8 cellular contexts compared by ENCODE assay signal in genomic region chr17:4998027-4998665, GRCh38. TPM values are rescaled to one million over a fixed set of nuclear protein-coding genes. Genes with fewer than 3 reads are reported as not detected.
DNase-seq lines count a peak whose midpoint lies in the region; ATAC-seq, FAIRE-seq and TF ChIP-seq lines count a peak whose summit lies in the region.

No MANE protein-coding gene starts in this region.

- H3K79me2 ChIP-seq in MM.1S (ENCODE audit: low read length) (peaks cover 15% of the 10 kb centered on the region), HepG2 (ENCODE audit: insufficient read depth, low read length) (peaks cover 27% of the 10 kb centered on the region)

- H4K20me1 ChIP-seq in MM.1S (ENCODE audit: insufficient read depth, low read length) (no peaks in the 10 kb centered on the region), HepG2 (ENCODE audit: insufficient read depth, low read length) (no peaks in the 10 kb centered on the region)

- CTCF ChIA-PET in HepG2 (lab: Yijun Ruan, JAX; ENCODE audit: low intra/inter-chr PET ratio, low total read pairs), result no interaction called here

- ATAC-seq in GM21447 (IDR thresholded peaks at IDR 0.05; ENCODE audit: unreplicated experiment), result peak; percentile 12
- ATAC-seq in central memory CD8-positive, alpha-beta T cell (replicated peaks; ENCODE audit: extremely low read depth, poor library complexity, severe bottlenecking), result no peak
- peak; percentile 46 for ATAC-seq in HepG2
- no peak for ATAC-seq in HG02981 (IDR thresholded peaks at IDR 0.05; ENCODE audit: unreplicated experiment)

- peak overlapping the region; percentile 93 for H2AFZ ChIP-seq in MM.1S (ENCODE audit: low read length)
- H2AFZ ChIP-seq in HepG2 (ENCODE audit: low read length), result no peak overlapping the region

- H3K9me3 Mint-ChIP-seq in central memory CD8-positive, alpha-beta T cell, result no peaks in the 10 kb centered on the region

- H3K27me3 ChIP-seq in BE2C (no peaks in the 10 kb centered on the region), MM.1S (replicated peaks; ENCODE audit: insufficient read depth, low read length) (no peaks in the 10 kb centered on the region; the same call in 1 of the 2 replicates), HepG2 (ENCODE audit: control insufficient read depth in 1 of 2, insufficient read depth in 2 of 2, low read length in 2 of 2) (no peaks in the 10 kb centered on the region; a peak in 1 of 5 replicates)

- H3K9me3 ChIP-seq in BE2C, result no peaks in the 10 kb centered on the region
- no peaks in the 10 kb centered on the region for H3K9me3 ChIP-seq in MM.1S (replicated peaks; ENCODE audit: insufficient read depth, low read length)
- H3K9me3 ChIP-seq in HepG2 (ENCODE audit: low read length), result no peaks in the 10 kb centered on the region

- peaks cover 17% of the 10 kb centered on the region for H3K36me3 Mint-ChIP-seq in central memory CD8-positive, alpha-beta T cell (ENCODE audit: insufficient read depth)

- 1% methylated on average over 9 of the region's 55 CpGs for WGBS in HepG2 (ENCODE audit: low lambda C conversion rate)

- H3K9ac ChIP-seq in MM.1S (ENCODE audit: low read length) (peak overlapping the region; percentile 72), HepG2 (ENCODE audit: insufficient read depth, low read depth, low read length) (peak overlapping the region; percentile 92)

- no peak; a peak in 2 of 4 replicates for TF ChIP-seq POLR2A in HepG2 (IDR thresholded peaks at IDR 0.05; ENCODE audit: insufficient read depth in 1 of 2, low read depth in 2 of 2, low read length in 2 of 2)

- POLR2A ChIA-PET in HepG2 (lab: Yijun Ruan, JAX), result interaction anchor here (0.7 to 5.1 kb wide), 17 partner anchors 8 to 202 kb away, joined by 3 to 74 read pairs (median 7); partner anchors contain the start of genes CAMTA2, ENO3, PFN1 and PSMB6

- FAIRE-seq in HepG2 (lab: Jason Lieb, UNC), result no peak

- in situ Hi-C loops in HepG2 (cut with HindIII; ENCODE audit: extremely low pct_ligation_motif_present, low pct_unique_long_range_greater_than_20kb), result no loop called here

- no TSS peak for BruUV-seq in HepG2 (replicated peaks; lab: Mats Ljungman, UMichigan)

- TF ChIP-seq CTCF in BE2C (IDR thresholded peaks at IDR 0.05; ENCODE audit: low read depth, low read length), result no peak
- no peak for TF ChIP-seq CTCF in MM.1S (IDR thresholded peaks at IDR 0.05; ENCODE audit: low read length)
- no peak for TF ChIP-seq CTCF in HepG2 (CRISPR knock-in tag; IDR thresholded peaks at IDR 0.05)

- H3K4me1 Mint-ChIP-seq in central memory CD8-positive, alpha-beta T cell, result peaks cover 39% of the 10 kb centered on the region

- H3K27ac ChIP-seq in MM.1S (ENCODE audit: low read length), result no peak overlapping the region
- H3K27ac ChIP-seq in HepG2 (ENCODE audit: extremely low read length, insufficient read depth, low read length), result peak overlapping the region; percentile 93
- H3K27ac ChIP-seq in temporal lobe (ENCODE audit: low read depth, low read length), result peak overlapping the region; percentile 13

- intact Hi-C loops in HepG2 (cut with micrococcal nuclease; ENCODE audit: unreplicated experiment), result no loop called here

- no peak for DNase-seq in BE2C
- no peak for DNase-seq in MM.1S
- no peak for DNase-seq in central memory CD8-positive, alpha-beta T cell (ENCODE audit: low spot score in 2 of 2)
- DNase-seq in HepG2 (ENCODE audit: low spot score), result peak; percentile 40
- DNase-seq in Kasumi-1 (lab: John Stamatoyannopoulos, UW), result no peak

- H3K4me3 ChIP-seq in BE2C (ENCODE audit: low read depth, low read length) (peak overlapping the region; percentile 56), MM.1S (ENCODE audit: low read length) (peak overlapping the region; percentile 95), HepG2 (replicated peaks in 1 of 3; ENCODE audit: insufficient read depth in 1 of 3, low read depth in 2 of 3, low read length in 3 of 3) (peak overlapping the region; percentile 91 to 93 (median 92))

- H3K4me1 ChIP-seq in BE2C (no peaks in the 10 kb centered on the region), MM.1S (ENCODE audit: low read length) (peaks cover 18% of the 10 kb centered on the region), HepG2 (ENCODE audit: insufficient read depth, low read length) (peaks cover 28% of the 10 kb centered on the region)

- H3K27me3 Mint-ChIP-seq in central memory CD8-positive, alpha-beta T cell, result no peaks in the 10 kb centered on the region

- peak overlapping the region; percentile 82 for H3K27ac Mint-ChIP-seq in central memory CD8-positive, alpha-beta T cell (ENCODE audit: low read depth)

- H3K4me2 ChIP-seq in MM.1S (ENCODE audit: low read depth, low read length) (peak overlapping the region; percentile 99), HepG2 (ENCODE audit: low read depth, low read length) (peak overlapping the region; percentile 82)

- H3K36me3 ChIP-seq in BE2C (no peaks in the 10 kb centered on the region), MM.1S (replicated peaks; ENCODE audit: insufficient read depth, low read length) (no peaks in the 10 kb centered on the region), HepG2 (replicated peaks in 1 of 2; ENCODE audit: control insufficient read depth in 1 of 2, insufficient read depth in 2 of 2, low read length in 2 of 2) (peaks cover 4 to 24% of the 10 kb centered on the region in 2 experiments)

- H3K9me2 ChIP-seq in MM.1S (replicated peaks; ENCODE audit: insufficient read depth, low read length), result no peaks in the 10 kb centered on the region

- peak overlapping the region; percentile 86 for H3K4me3 Mint-ChIP-seq in central memory CD8-positive, alpha-beta T cell

- TF ChIP-seq RAD21 in HepG2 (CRISPR knock-in tag; IDR thresholded peaks at IDR 0.05), result no peak

- peaks cover 5% of the 10 kb centered on the region; the same call in 1 of the 2 replicates for H3F3A ChIP-seq in MM.1S (ENCODE audit: insufficient read depth, low read length)

- TF ChIP-seq EP300 in HepG2 (IDR thresholded peaks at IDR 0.05; ENCODE audit: low read depth in 2 of 2, low read length in 2 of 2) (no peak), HepG2 (CRISPR knock-in tag; IDR thresholded peaks at IDR 0.05; ENCODE audit: borderline replicate concordance) (no peak)

RNA-seq across cellular contexts. Expression of gene KIF1C, which starts 0.4 kb away (rescaled TPM):
- 6.8 TPM for polyA plus RNA-seq in BE2C (2012; ENCODE audit: insufficient read depth, insufficient read length, low read depth)
- total RNA-seq in HepG2 (2016; rRNA removed; fragmentation: Illumina TruSeq; extraction: Trizol), result 79.0 and 104 TPM in 2 replicates
- 19.8 and 24.9 TPM in 2 replicates for total RNA-seq in HepG2 (2016; cell fraction: cytosol; rRNA removed; fragmentation: Illumina TruSeq; extraction: Trizol; ENCODE audit: low read depth)
- total RNA-seq in HepG2 (2016; cell fraction: insoluble cytoplasmic fraction; rRNA removed; fragmentation: Illumina TruSeq; extraction: Trizol), result 62.8 and 109 TPM in 2 replicates
- total RNA-seq in HepG2 (2016; cell fraction: membrane; rRNA removed; fragmentation: Illumina TruSeq; extraction: Trizol), result 101 and 114 TPM in 2 replicates
- total RNA-seq in HepG2 (2016; cell fraction: nucleus; rRNA removed; fragmentation: Illumina TruSeq; extraction: Trizol), result 47.9 and 62.6 TPM in 2 replicates
- polyA plus RNA-seq in HepG2 (2011; rRNA removed), result 70.0 and 77.7 TPM in 2 replicates
- 41.2 and 41.3 TPM in 2 replicates for polyA plus RNA-seq in HepG2 (2011; cell fraction: cytosol; rRNA removed)
- 56.4 and 66.4 TPM in 2 replicates for polyA plus RNA-seq in HepG2 (2011; cell fraction: nucleus; rRNA removed)
- 64.6 and 76.7 TPM in 2 replicates for polyA plus RNA-seq in HepG2 (2012)
- polyA plus RNA-seq in HepG2 (2016; cell fraction: cytosol; fragmentation: Illumina TruSeq; extraction: Trizol; ENCODE audit: low read depth), result 35.2 and 41.4 TPM in 2 replicates
- polyA plus RNA-seq in HepG2 (2016; cell fraction: insoluble cytoplasmic fraction; fragmentation: Illumina TruSeq; extraction: Trizol; ENCODE audit: low read depth), result 92.0 and 117 TPM in 2 replicates
- 104 and 124 TPM in 2 replicates for polyA plus RNA-seq in HepG2 (2016; cell fraction: membrane; fragmentation: Illumina TruSeq; extraction: Trizol; ENCODE audit: low read depth)
- polyA plus RNA-seq in HepG2 (2016; cell fraction: nucleus; fragmentation: Illumina TruSeq; extraction: Trizol; ENCODE audit: insufficient read depth, low read depth), result 138 and 143 TPM in 2 replicates
- polyA minus RNA-seq in HepG2 (2011; rRNA and poly(A)+ RNA removed; ENCODE audit: low replicate concordance), result 103 and 104 TPM in 2 replicates
- polyA minus RNA-seq in HepG2 (2011; cell fraction: cytosol; rRNA and poly(A)+ RNA removed), result 33.7 and 51.0 TPM in 2 replicates
- 23.3 and 28.5 TPM in 2 replicates for polyA minus RNA-seq in HepG2 (2011; cell fraction: nucleus; rRNA and poly(A)+ RNA removed)
- 9.1 TPM for total RNA-seq in temporal lobe

RNA-seq across cellular contexts. Expression of gene INCA1, which starts 0.8 kb away (rescaled TPM):
- polyA plus RNA-seq in BE2C (2012; ENCODE audit: insufficient read depth, insufficient read length, low read depth), result 0.45 TPM
- total RNA-seq in HepG2 (2016; rRNA removed; fragmentation: Illumina TruSeq; extraction: Trizol) (0.35 and 0.93 TPM in 2 replicates), temporal lobe (0.25 TPM)
- 0.62 TPM in 1 of 2 replicates, not detected in the other for total RNA-seq in HepG2 (2016; cell fraction: cytosol; rRNA removed; fragmentation: Illumina TruSeq; extraction: Trizol; ENCODE audit: low read depth)
- total RNA-seq in HepG2 (2016; cell fraction: insoluble cytoplasmic fraction; rRNA removed; fragmentation: Illumina TruSeq; extraction: Trizol), result 0.71 and 0.87 TPM in 2 replicates
- total RNA-seq in HepG2 (2016; cell fraction: membrane; rRNA removed; fragmentation: Illumina TruSeq; extraction: Trizol), result 0.72 and 0.96 TPM in 2 replicates
- 0.50 and 0.81 TPM in 2 replicates for total RNA-seq in HepG2 (2016; cell fraction: nucleus; rRNA removed; fragmentation: Illumina TruSeq; extraction: Trizol)
- 2.6 and 3.3 TPM in 2 replicates for polyA plus RNA-seq in HepG2 (2011; rRNA removed)
- polyA plus RNA-seq in HepG2 (2011; cell fraction: cytosol; rRNA removed), result 0.74 and 0.88 TPM in 2 replicates
- 18.2 and 26.0 TPM in 2 replicates for polyA plus RNA-seq in HepG2 (2011; cell fraction: nucleus; rRNA removed)
- polyA plus RNA-seq in HepG2 (2012), result 2.6 and 2.8 TPM in 2 replicates
- polyA plus RNA-seq in HepG2 (2016; cell fraction: cytosol; fragmentation: Illumina TruSeq; extraction: Trizol; ENCODE audit: low read depth), result 0.38 and 0.86 TPM in 2 replicates
- polyA plus RNA-seq in HepG2 (2016; cell fraction: insoluble cytoplasmic fraction; fragmentation: Illumina TruSeq; extraction: Trizol; ENCODE audit: low read depth), result 0.45 and 0.92 TPM in 2 replicates
- polyA plus RNA-seq in HepG2 (2016; cell fraction: membrane; fragmentation: Illumina TruSeq; extraction: Trizol; ENCODE audit: low read depth), result 0.81 and 1.4 TPM in 2 replicates
- polyA plus RNA-seq in HepG2 (2016; cell fraction: nucleus; fragmentation: Illumina TruSeq; extraction: Trizol; ENCODE audit: insufficient read depth, low read depth), result 3.6 and 4.5 TPM in 2 replicates
- polyA minus RNA-seq in HepG2 (2011; rRNA and poly(A)+ RNA removed; ENCODE audit: low replicate concordance), result 0.61 and 0.68 TPM in 2 replicates
- polyA minus RNA-seq in HepG2 (2011; cell fraction: cytosol; rRNA and poly(A)+ RNA removed), result 0.88 TPM in 1 of 2 replicates, not detected in the other
- 0.50 and 0.77 TPM in 2 replicates for polyA minus RNA-seq in HepG2 (2011; cell fraction: nucleus; rRNA and poly(A)+ RNA removed)

RNA-seq across cellular contexts. Expression of gene CAMTA2, which starts 10.7 kb away (rescaled TPM):
- polyA plus RNA-seq in BE2C (2012; ENCODE audit: insufficient read depth, insufficient read length, low read depth), result 31.3 TPM
- total RNA-seq in HepG2 (2016; rRNA removed; fragmentation: Illumina TruSeq; extraction: Trizol) (4.0 and 4.1 TPM in 2 replicates), temporal lobe (13.5 TPM)
- total RNA-seq in HepG2 (2016; cell fraction: cytosol; rRNA removed; fragmentation: Illumina TruSeq; extraction: Trizol; ENCODE audit: low read depth), result 3.3 and 4.0 TPM in 2 replicates
- 2.2 and 3.5 TPM in 2 replicates for total RNA-seq in HepG2 (2016; cell fraction: insoluble cytoplasmic fraction; rRNA removed; fragmentation: Illumina TruSeq; extraction: Trizol)
- total RNA-seq in HepG2 (2016; cell fraction: membrane; rRNA removed; fragmentation: Illumina TruSeq; extraction: Trizol), result 5.1 and 5.5 TPM in 2 replicates
- total RNA-seq in HepG2 (2016; cell fraction: nucleus; rRNA removed; fragmentation: Illumina TruSeq; extraction: Trizol), result 4.3 TPM in 2 replicates
- 7.1 and 8.9 TPM in 2 replicates for polyA plus RNA-seq in HepG2 (2011; rRNA removed)
- 2.3 and 3.4 TPM in 2 replicates for polyA plus RNA-seq in HepG2 (2011; cell fraction: cytosol; rRNA removed)
- polyA plus RNA-seq in HepG2 (2011; cell fraction: nucleus; rRNA removed), result 43.3 and 56.3 TPM in 2 replicates
- 14.9 and 15.5 TPM in 2 replicates for polyA plus RNA-seq in HepG2 (2012)
- 6.5 and 6.8 TPM in 2 replicates for polyA plus RNA-seq in HepG2 (2016; cell fraction: cytosol; fragmentation: Illumina TruSeq; extraction: Trizol; ENCODE audit: low read depth)
- polyA plus RNA-seq in HepG2 (2016; cell fraction: insoluble cytoplasmic fraction; fragmentation: Illumina TruSeq; extraction: Trizol; ENCODE audit: low read depth), result 8.3 and 11.9 TPM in 2 replicates
- 12.2 and 12.5 TPM in 2 replicates for polyA plus RNA-seq in HepG2 (2016; cell fraction: membrane; fragmentation: Illumina TruSeq; extraction: Trizol; ENCODE audit: low read depth)
- polyA plus RNA-seq in HepG2 (2016; cell fraction: nucleus; fragmentation: Illumina TruSeq; extraction: Trizol; ENCODE audit: insufficient read depth, low read depth), result 40.0 and 44.3 TPM in 2 replicates
- polyA minus RNA-seq in HepG2 (2011; rRNA and poly(A)+ RNA removed; ENCODE audit: low replicate concordance), result 13.3 and 14.6 TPM in 2 replicates
- polyA minus RNA-seq in HepG2 (2011; cell fraction: cytosol; rRNA and poly(A)+ RNA removed), result 5.4 and 6.2 TPM in 2 replicates
- 6.8 and 10.8 TPM in 2 replicates for polyA minus RNA-seq in HepG2 (2011; cell fraction: nucleus; rRNA and poly(A)+ RNA removed)

RNA-seq across cellular contexts. Expression of gene SPAG7, which starts 30.5 kb away (rescaled TPM):
- 43.8 TPM for polyA plus RNA-seq in BE2C (2012; ENCODE audit: insufficient read depth, insufficient read length, low read depth)
- total RNA-seq in HepG2 (2016; rRNA removed; fragmentation: Illumina TruSeq; extraction: Trizol), result 59.0 and 74.8 TPM in 2 replicates
- total RNA-seq in HepG2 (2016; cell fraction: cytosol; rRNA removed; fragmentation: Illumina TruSeq; extraction: Trizol; ENCODE audit: low read depth), result 15.5 and 15.8 TPM in 2 replicates
- 57.5 and 79.4 TPM in 2 replicates for total RNA-seq in HepG2 (2016; cell fraction: insoluble cytoplasmic fraction; rRNA removed; fragmentation: Illumina TruSeq; extraction: Trizol)
- 24.4 and 25.5 TPM in 2 replicates for total RNA-seq in HepG2 (2016; cell fraction: membrane; rRNA removed; fragmentation: Illumina TruSeq; extraction: Trizol)
- 29.6 and 30.0 TPM in 2 replicates for total RNA-seq in HepG2 (2016; cell fraction: nucleus; rRNA removed; fragmentation: Illumina TruSeq; extraction: Trizol)
- polyA plus RNA-seq in HepG2 (2011; rRNA removed), result 46.6 and 51.0 TPM in 2 replicates
- 42.5 and 54.3 TPM in 2 replicates for polyA plus RNA-seq in HepG2 (2011; cell fraction: cytosol; rRNA removed)
- 48.9 and 55.1 TPM in 2 replicates for polyA plus RNA-seq in HepG2 (2011; cell fraction: nucleus; rRNA removed)
- 46.7 and 52.1 TPM in 2 replicates for polyA plus RNA-seq in HepG2 (2012)
- 18.4 and 18.9 TPM in 2 replicates for polyA plus RNA-seq in HepG2 (2016; cell fraction: cytosol; fragmentation: Illumina TruSeq; extraction: Trizol; ENCODE audit: low read depth)
- polyA plus RNA-seq in HepG2 (2016; cell fraction: insoluble cytoplasmic fraction; fragmentation: Illumina TruSeq; extraction: Trizol; ENCODE audit: low read depth), result 103 and 105 TPM in 2 replicates
- polyA plus RNA-seq in HepG2 (2016; cell fraction: membrane; fragmentation: Illumina TruSeq; extraction: Trizol; ENCODE audit: low read depth), result 24.3 and 25.8 TPM in 2 replicates
- 73.4 and 75.2 TPM in 2 replicates for polyA plus RNA-seq in HepG2 (2016; cell fraction: nucleus; fragmentation: Illumina TruSeq; extraction: Trizol; ENCODE audit: insufficient read depth, low read depth)
- polyA minus RNA-seq in HepG2 (2011; rRNA and poly(A)+ RNA removed; ENCODE audit: low replicate concordance), result 13.7 and 25.4 TPM in 2 replicates
- 15.3 and 21.8 TPM in 2 replicates for polyA minus RNA-seq in HepG2 (2011; cell fraction: cytosol; rRNA and poly(A)+ RNA removed)
- polyA minus RNA-seq in HepG2 (2011; cell fraction: nucleus; rRNA and poly(A)+ RNA removed), result 19.0 and 27.0 TPM in 2 replicates
- 34.4 TPM for total RNA-seq in temporal lobe

RNA-seq across cellular contexts. Expression of gene SLC52A1, which starts 37.1 kb away (rescaled TPM):
- 0.25 TPM for polyA plus RNA-seq in BE2C (2012; ENCODE audit: insufficient read depth, insufficient read length, low read depth)
- total RNA-seq in HepG2 (2016; rRNA removed; fragmentation: Illumina TruSeq; extraction: Trizol) (0.13 TPM in 1 of 2 replicates, not detected in the other), temporal lobe (not detected)
- not detected in 2 replicates for total RNA-seq in HepG2 (2016; cell fraction: cytosol; rRNA removed; fragmentation: Illumina TruSeq; extraction: Trizol; ENCODE audit: low read depth)
- 0.11 TPM in 1 of 2 replicates, not detected in the other for total RNA-seq in HepG2 (2016; cell fraction: insoluble cytoplasmic fraction; rRNA removed; fragmentation: Illumina TruSeq; extraction: Trizol)
- not detected in 2 replicates for total RNA-seq in HepG2 (2016; cell fraction: membrane; rRNA removed; fragmentation: Illumina TruSeq; extraction: Trizol)
- 0.16 TPM in 1 of 2 replicates, not detected in the other for total RNA-seq in HepG2 (2016; cell fraction: nucleus; rRNA removed; fragmentation: Illumina TruSeq; extraction: Trizol)
- polyA plus RNA-seq in HepG2 (2011; rRNA removed), result 0.03 TPM in 1 of 2 replicates, not detected in the other
- 0.03 TPM in 1 of 2 replicates, not detected in the other for polyA plus RNA-seq in HepG2 (2011; cell fraction: cytosol; rRNA removed)
- polyA plus RNA-seq in HepG2 (2011; cell fraction: nucleus; rRNA removed), result 0.10 and 0.11 TPM in 2 replicates
- polyA plus RNA-seq in HepG2 (2012), result not detected in 2 replicates
- polyA plus RNA-seq in HepG2 (2016; cell fraction: cytosol; fragmentation: Illumina TruSeq; extraction: Trizol; ENCODE audit: low read depth), result not detected in 2 replicates
- polyA plus RNA-seq in HepG2 (2016; cell fraction: insoluble cytoplasmic fraction; fragmentation: Illumina TruSeq; extraction: Trizol; ENCODE audit: low read depth), result not detected in 2 replicates
- polyA plus RNA-seq in HepG2 (2016; cell fraction: membrane; fragmentation: Illumina TruSeq; extraction: Trizol; ENCODE audit: low read depth), result not detected in 2 replicates
- polyA plus RNA-seq in HepG2 (2016; cell fraction: nucleus; fragmentation: Illumina TruSeq; extraction: Trizol; ENCODE audit: insufficient read depth, low read depth), result not detected in 2 replicates
- polyA minus RNA-seq in HepG2 (2011; rRNA and poly(A)+ RNA removed; ENCODE audit: low replicate concordance), result not detected in 2 replicates
- polyA minus RNA-seq in HepG2 (2011; cell fraction: cytosol; rRNA and poly(A)+ RNA removed), result not detected in 2 replicates
- polyA minus RNA-seq in HepG2 (2011; cell fraction: nucleus; rRNA and poly(A)+ RNA removed), result not detected in 2 replicates

Comparison
In these comparisons a context has a peak if more than half of its experiments do, and no peak if none do; other contexts are left out.
1. ATAC-seq: peak in GM21447 (single experiment) and HepG2 (single experiment); none in central memory CD8-positive, alpha-beta T cell (single experiment) and HG02981 (single experiment).
2. Peak in every context shown above with its lines, with median percentiles within 50 percentile points of each other: H3K4me3 ChIP-seq.